Comparison of ENCODE assay signal across 11 cellular contexts in genomic region chr1:116820362-116820761, GRCh38.
DNase-seq lines count a peak whose midpoint lies in the region; ATAC-seq, FAIRE-seq and TF ChIP-seq lines count a peak whose summit lies in the region.
"Had no signal": no experiment of that assay in that cellular context is flagged by ENCODE, and none has a peak within 500 bp of the region (broad histone marks: within the 10 kb centered on the region; RNA-seq: fewer than 3 reads in every experiment).

No MANE protein-coding gene starts in this region.

- in situ Hi-C loops in astrocyte of the spinal cord (cut with HindIII; ENCODE audit: low sequenced_read_pairs): no loop called here

- H3K4me1 ChIP-seq in A549 (peaks cover 11% of the 10 kb centered on the region; the same call in 2 of the 3 replicates), keratinocyte (ENCODE audit: control insufficient read depth, extremely low read depth, insufficient read depth, low read length) (peaks cover 10% of the 10 kb centered on the region)

- H2AFZ ChIP-seq in keratinocyte (ENCODE audit: control insufficient read depth, low read length): no peak overlapping the region

- ATAC-seq in A549: peak; percentile 56 to 62
- no peak for ATAC-seq in HG02763 (IDR thresholded peaks at IDR 0.05; ENCODE audit: unreplicated experiment)
- ATAC-seq in HG03469 (IDR thresholded peaks at IDR 0.05; ENCODE audit: unreplicated experiment): no peak

- no peaks in the 10 kb centered on the region for H3K27me3 ChIP-seq in keratinocyte (ENCODE audit: control insufficient read depth, extremely low read depth, insufficient read depth, low read length)

- POLR2A ChIA-PET in A549 (lab: Yijun Ruan, JAX): no interaction called here

- H3K79me2 ChIP-seq in keratinocyte (ENCODE audit: control insufficient read depth, insufficient read depth, low read length): no peaks in the 10 kb centered on the region

- FAIRE-seq in A549 (lab: Jason Lieb, UNC) (no peak), keratinocyte (lab: Jason Lieb, UNC) (peak; percentile 95)

- dilution Hi-C loops in keratinocyte (cut with MboI; ENCODE audit: extremely low pct_ligation_motif_present, low sequenced_read_pairs): no loop called here

- no peaks in the 10 kb centered on the region for H3K9me3 ChIP-seq in A549
- H3K9me3 ChIP-seq in keratinocyte (ENCODE audit: control insufficient read depth, low read depth, low read length): no peaks in the 10 kb centered on the region

- no peaks in the 10 kb centered on the region for H3K9me1 ChIP-seq in keratinocyte (ENCODE audit: control insufficient read depth, extremely low read depth, insufficient read depth, low read length)

- TF ChIP-seq POLR2A in A549 (IDR thresholded peaks at IDR 0.05; ENCODE audit: low read length): no peak

- DNase-seq in A549 (ENCODE audit: low read depth in 1 of 2, low spot score in 1 of 2) (peak in 1 of 2 experiments; percentile 59), LHCN-M2 (ENCODE audit: low read depth) (peak; percentile 48), astrocyte of the spinal cord (ENCODE audit: low read depth, low spot score) (peak; percentile 97), keratinocyte (ENCODE audit: low read depth, low spot score) (peak; percentile 56), GM19238 (ENCODE audit: insufficient read length, low spot score) (no peak), NCI-H748 treated with DMSO at 0.1 percent for 48 hours (lab: John Stamatoyannopoulos, UW) (no peak)
- DNase-seq: activated naive CD4-positive, alpha-beta T cell; CD4-positive, alpha-beta memory T cell; stimulated activated naive CD4-positive, alpha-beta T cell treated with Interleukin-2 at 50 U/mL for 16 hours had no signal

- no peaks in the 10 kb centered on the region for H3K36me3 ChIP-seq in keratinocyte (ENCODE audit: control insufficient read depth in 2 of 2, extremely low read depth in 1 of 2, insufficient read depth in 2 of 2, low read length in 2 of 2)

- peak overlapping the region; percentile 58 to 62; a peak in 5 of 6 replicates for H3K27ac ChIP-seq in A549
- peak overlapping the region; percentile 45 for H3K27ac ChIP-seq in keratinocyte (ENCODE audit: control insufficient read depth, insufficient read depth, low read length)

- TF ChIP-seq EP300 in A549 (IDR thresholded peaks at IDR 0.05): no peak

- peak overlapping the region; percentile 0 for H3K9ac ChIP-seq in keratinocyte (ENCODE audit: control insufficient read depth, extremely low read depth, insufficient read depth, low read length)

- peak overlapping the region; percentile 14; the same call in 1 of the 3 replicates for H3K4me2 ChIP-seq in A549
- no peak overlapping the region for H3K4me2 ChIP-seq in keratinocyte (ENCODE audit: control insufficient read depth, extremely low read depth, insufficient read depth, low read depth, low read length)

- TF ChIP-seq CTCF in A549 (IDR thresholded peaks at IDR 0.05) (no peak), astrocyte of the spinal cord (IDR thresholded peaks at IDR 0.05; ENCODE audit: low read depth, low read length) (no peak), keratinocyte (optimal IDR thresholded peaks at IDR 0.05 in 1 of 3, IDR thresholded peaks at IDR 0.05 in 1 of 3, conservative IDR thresholded peaks at IDR 0.05 in 1 of 3; ENCODE audit: extremely low read depth in 1 of 3, insufficient read depth in 2 of 3, low read length in 3 of 3) (no peak)

- TF ChIP-seq RAD21 in A549 (conservative IDR thresholded peaks at IDR 0.05 in 1 of 2, IDR thresholded peaks at IDR 0.05 in 1 of 2): no peak

- 53% methylated on average over 4 of the region's 6 CpGs for WGBS in A549 (ENCODE audit: missing lambda C conversion rate)

- no peak overlapping the region for H3K4me3 ChIP-seq in A549
- H3K4me3 ChIP-seq in astrocyte of the spinal cord (ENCODE audit: low read depth, low read length): no peak overlapping the region
- H3K4me3 ChIP-seq in keratinocyte (ENCODE audit: control insufficient read depth in 2 of 3, extremely low read depth in 1 of 3, insufficient read depth in 2 of 3, low read depth in 1 of 3, low read length in 3 of 3): no peak overlapping the region

- no peaks in the 10 kb centered on the region for H4K20me1 ChIP-seq in keratinocyte (ENCODE audit: control insufficient read depth, extremely low read depth, insufficient read depth, low read length)

- CTCF ChIA-PET in A549 (lab: Yijun Ruan, JAX): no interaction called here

TF ChIP-seq in A549, 52 proteins besides CTCF, POLR2A, EP300 and RAD21:
- TF ChIP-seq CHD2 (IDR thresholded peaks at IDR 0.05; ENCODE audit: low read length, partially characterized antibody) (no peak), HES2 (IDR thresholded peaks at IDR 0.05) (no peak), FOXS1 (CRISPR knock-in tag; IDR thresholded peaks at IDR 0.05) (no peak), ZFP36 (IDR thresholded peaks at IDR 0.05; ENCODE audit: borderline replicate concordance, partially characterized antibody) (no peak), GATA3 (IDR thresholded peaks at IDR 0.05; ENCODE audit: borderline replicate concordance) (peak; percentile 37; the same call in 1 of the 2 replicates), SREBF2 (IDR thresholded peaks at IDR 0.05) (no peak), RFX5 (IDR thresholded peaks at IDR 0.05) (no peak), FOSL2 (IDR thresholded peaks at IDR 0.05) (no peak), FOSL2 (CRISPR knock-in tag; IDR thresholded peaks at IDR 0.05) (peak; percentile 38), KDM1A (IDR thresholded peaks at IDR 0.05; ENCODE audit: low read depth) (no peak), NR3C1 (IDR thresholded peaks at IDR 0.05) (no peak), EHF (CRISPR knock-in tag; IDR thresholded peaks at IDR 0.05) (no peak), ESRRA (IDR thresholded peaks at IDR 0.05; ENCODE audit: borderline replicate concordance, low read length) (no peak)
TF ChIP-seq in A549: peak in this region for 2.

Comparison
In these comparisons a context has a peak if more than half of its experiments do, and no peak if none do; other contexts are left out.
1. ATAC-seq: peak in A549 (2 of 2); none in HG02763 (single experiment) and HG03469 (single experiment).
2. DNase-seq: peak in LHCN-M2 (single experiment), astrocyte of the spinal cord (single experiment) and keratinocyte (single experiment); none in GM19238 (single experiment) and NCI-H748 treated with DMSO at 0.1 percent for 48 hours (single experiment).